15 cellular contexts compared by ENCODE assay signal in the genomic region with DNA sequence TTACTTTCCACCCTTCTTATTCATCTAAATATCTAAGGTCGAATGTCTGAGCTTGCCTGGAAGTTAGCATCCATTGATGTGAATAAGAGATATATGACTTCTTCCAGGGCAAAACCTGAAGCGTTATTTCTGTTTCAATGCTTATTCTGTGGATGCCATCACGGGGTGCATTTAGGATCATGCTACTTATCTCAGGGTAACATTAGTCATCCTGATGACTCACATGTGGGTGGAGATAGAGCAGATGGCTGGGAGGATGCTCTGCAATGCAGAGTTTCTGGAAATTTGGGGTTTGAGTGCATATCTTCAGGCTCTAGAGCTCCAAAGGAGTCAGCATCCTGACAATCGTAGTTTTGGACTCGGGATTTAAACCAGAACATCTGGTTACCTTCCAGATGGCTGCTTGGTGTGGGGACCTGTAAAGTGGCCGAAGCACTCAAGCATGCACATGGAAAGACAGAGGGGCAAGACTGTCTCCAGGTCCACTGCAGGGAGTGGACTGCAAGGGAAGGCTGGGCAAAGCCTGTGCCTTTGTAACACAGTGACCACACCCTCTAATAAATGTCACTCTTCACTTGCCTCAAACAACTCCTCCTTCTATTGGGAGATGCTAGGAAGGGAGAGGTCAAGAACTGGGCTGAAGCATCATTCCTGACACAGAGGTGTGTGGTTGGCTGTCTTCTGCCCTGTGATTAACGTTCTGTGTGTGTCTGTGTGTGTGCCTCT.
DNase-seq lines count a peak whose midpoint lies in the region; ATAC-seq and TF ChIP-seq lines count a peak whose summit lies in the region.
"Had no signal": no experiment of that assay in that cellular context is flagged by ENCODE, and none has a peak within 500 bp of the region (broad histone marks: within the 10 kb centered on the region; RNA-seq: fewer than 3 reads in every experiment).

No MANE protein-coding gene starts in this region.

- no peaks in the 10 kb centered on the region for H3K36me3 ChIP-seq in testis (ENCODE audit: low read depth, missing control alignments)
- H3K36me3 ChIP-seq: neutrophil had no signal

- no peak for TF ChIP-seq CTCF in fibroblast of pulmonary artery (IDR thresholded peaks at IDR 0.05; ENCODE audit: low read length, missing control alignments)
- TF ChIP-seq CTCF in testis (IDR thresholded peaks at IDR 0.05): no peak

- H3K4me3 ChIP-seq in fibroblast of pulmonary artery (replicated peaks; ENCODE audit: low read depth, low read length): no peak overlapping the region
- H3K4me3 ChIP-seq in skeletal muscle cell (ENCODE audit: low read depth, low read length): no peak overlapping the region
- no peak overlapping the region for H3K4me3 ChIP-seq in testis

- 56 to 66% methylated on average over 7 of the region's 7 CpGs for WGBS in testis, 2 donors

- no peaks in the 10 kb centered on the region for H3K9me3 ChIP-seq in testis
- H3K9me3 ChIP-seq: neutrophil had no signal

- no peak for ATAC-seq in GM18511 (IDR thresholded peaks at IDR 0.05; ENCODE audit: unreplicated experiment)
- ATAC-seq: activated CD8-positive, alpha-beta T cell treated with anti-CD3 and anti-CD28 coated beads for 36 hours had no signal

- intact Hi-C loops in testis (cut with DNase I; ENCODE audit: low total_unique reads): no loop called here

- no peak overlapping the region for H3K27ac ChIP-seq in testis
- H3K27ac ChIP-seq: neutrophil had no signal

- DNase-seq in Daoy (ENCODE audit: low read depth): peak; percentile 6
- peak; percentile 95 for DNase-seq in RPMI7951 (ENCODE audit: low read depth)
- DNase-seq in fibroblast of pulmonary artery (ENCODE audit: low read depth): peak; percentile 61
- DNase-seq in skeletal muscle cell (ENCODE audit: low read depth): peak; percentile 74
- no peak for DNase-seq in NOMO-1 (lab: John Stamatoyannopoulos, UW; ENCODE audit: unreplicated experiment in 2 of 2)
- DNase-seq in testis: no peak
- no peak for DNase-seq in HK-2 (ENCODE audit: unreplicated experiment)
- DNase-seq: activated CD8-positive, alpha-beta T cell treated with anti-CD3 and anti-CD28 coated beads for 36 hours; activated naive CD4-positive, alpha-beta T cell treated with anti-CD3 and anti-CD28 coated beads, Interleukin-2, amount 50 U/mL, for 16 hours; effector memory CD4-positive, alpha-beta T cell; kidney; NCI-H510A; stimulated activated CD4-positive, alpha-beta T cell treated with anti-CD3 and anti-CD28 coated beads, Interleukin-1b, Interleukin-23, amount 100 ng/mL, for 48 hours had no signal

- H3K4me1 ChIP-seq in testis: no peaks in the 10 kb centered on the region

- H3K27me3 ChIP-seq in testis: no peaks in the 10 kb centered on the region
- H3K27me3 ChIP-seq: neutrophil had no signal

- no peak for TF ChIP-seq POLR2A in testis (IDR thresholded peaks at IDR 0.05)

Comparison
In these comparisons a context has a peak if more than half of its experiments do, and no peak if none do; other contexts are left out.
1. DNase-seq: peak in Daoy (single experiment), RPMI7951 (single experiment), fibroblast of pulmonary artery (single experiment) and skeletal muscle cell (single experiment); none in NOMO-1 (0 of 2), testis (single experiment) and HK-2 (single experiment).